ENCODE assay signal across 1 cellular context in genomic region chr1:114648503-114648902, GRCh38.
TF ChIP-seq lines count a peak whose summit lies in the region.

No MANE protein-coding gene starts in this region.

TF ChIP-seq in GM23338, 12 proteins besides CTCF, POLR2A, EP300 and RAD21 (continued from another document):
- no peak for TF ChIP-seq ZNF462 (CRISPR knock-in tag; IDR thresholded peaks at IDR 0.05)
- no peak for TF ChIP-seq JUNB (IDR thresholded peaks at IDR 0.05; ENCODE audit: unreplicated experiment)
- TF ChIP-seq EZH2 (IDR thresholded peaks at IDR 0.05; ENCODE audit: low read depth, unreplicated experiment) = no peak
- no peak for TF ChIP-seq ZNF114 (CRISPR knock-in tag; IDR thresholded peaks at IDR 0.05)
- no peak for TF ChIP-seq POLR2AphosphoS5 (IDR thresholded peaks at IDR 0.05; ENCODE audit: low read depth)
- no peak for TF ChIP-seq STAT1 (IDR thresholded peaks at IDR 0.05; ENCODE audit: unreplicated experiment)
- TF ChIP-seq NANOG (IDR thresholded peaks at IDR 0.05; ENCODE audit: borderline replicate concordance) = no peak
- TF ChIP-seq CREB1 (CRISPR knock-in tag; IDR thresholded peaks at IDR 0.05; ENCODE audit: low read depth) = no peak
- no peak for TF ChIP-seq ETS1 (IDR thresholded peaks at IDR 0.05)
- TF ChIP-seq EZH2phosphoT487 (IDR thresholded peaks at IDR 0.05; ENCODE audit: unreplicated experiment) = no peak
